Comparison of ENCODE assay signal across 9 cellular contexts in the genomic region with DNA sequence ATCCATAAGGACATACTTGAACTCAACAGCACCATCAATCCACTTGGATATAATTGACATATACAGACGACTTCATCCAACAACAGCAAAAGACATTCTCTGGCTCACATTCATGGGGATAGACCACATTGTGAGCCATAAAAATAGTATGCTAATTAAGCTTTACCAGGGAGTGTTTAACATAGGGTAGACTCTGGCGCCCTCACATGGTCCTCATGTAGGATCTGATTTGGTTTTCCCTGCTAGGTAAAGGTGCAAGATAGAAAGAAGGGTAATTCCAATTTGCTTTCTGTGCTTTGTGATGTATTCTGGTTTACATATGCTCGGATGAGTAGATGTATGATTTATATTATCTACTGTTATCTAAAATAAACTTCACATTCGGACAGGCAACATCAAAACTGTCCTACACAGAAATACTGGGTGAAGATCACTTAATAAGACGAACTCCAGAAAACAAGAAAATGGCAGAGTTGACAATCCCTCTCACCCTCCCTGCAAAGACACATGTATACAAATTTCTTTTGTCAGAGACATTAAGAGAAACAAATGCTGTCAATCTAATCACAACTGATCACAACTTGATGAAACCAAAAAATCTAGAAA. TPM values are rescaled to one million over a fixed set of nuclear protein-coding genes. Genes with fewer than 3 reads are reported as not detected.
A peak's percentile ranks its signal among the peaks of the same experiment; 100 is the strongest.
DNase-seq lines count a peak whose midpoint lies in the region; ATAC-seq and FAIRE-seq lines count a peak whose summit lies in the region.
"Had no signal": no experiment of that assay in that cellular context is flagged by ENCODE, and none has a peak within 500 bp of the region (broad histone marks: within the 10 kb centered on the region; RNA-seq: fewer than 3 reads in every experiment).

No MANE protein-coding gene starts in this region.

- FAIRE-seq in TTC549 (lab: Jason Lieb, UNC): peak; percentile 67

- peak; percentile 61 for DNase-seq in activated CD4-positive, alpha-beta T cell treated with anti-CD3 and anti-CD28 coated beads for 36 hours
- DNase-seq in activated CD4-positive, alpha-beta T cell treated with anti-CD3 and anti-CD28 coated beads for 4 hours: no peak
- DNase-seq in NCI-H1417 treated with DMSO at 0.1 percent for 48 hours (lab: John Stamatoyannopoulos, UW): peak; percentile 49
- peak; percentile 67 for DNase-seq in iPS DF 6.9 (ENCODE audit: low read depth, low spot score)
- no peak for DNase-seq in activated T-cell treated with anti-CD3 and anti-CD28 coated beads, Interleukin-2, amount 50 U/mL, for 1 hour

- H3K9me3 ChIP-seq in iPS DF 6.9 (ENCODE audit: control insufficient read depth, insufficient read depth, low read length): no peaks in the 10 kb centered on the region

- H3K4me1 ChIP-seq in iPS DF 6.9 (ENCODE audit: control insufficient read depth, insufficient read depth, low read length): peaks cover 4% of the 10 kb centered on the region; the same call in 1 of the 2 replicates

- ATAC-seq in activated CD4-positive, alpha-beta T cell treated with anti-CD3 and anti-CD28 coated beads for 36 hours: peak; percentile 61
- no peak for ATAC-seq in GM21825 (IDR thresholded peaks at IDR 0.05; ENCODE audit: unreplicated experiment)
- no peak for ATAC-seq in HG02759 (IDR thresholded peaks at IDR 0.05; ENCODE audit: unreplicated experiment)

- POLR2A ChIA-PET in activated CD4-positive, alpha-beta T cell treated with anti-CD3 and anti-CD28 coated beads for 36 hours (lab: Charles Lee): no interaction called here

- WGBS in iPS DF 6.9 (ENCODE audit: insufficient coverage, insufficient read length): no CpG with 5 or more reads among the region's 5 CpGs

- no peaks in the 10 kb centered on the region for H3K36me3 Mint-ChIP-seq in activated CD4-positive, alpha-beta T cell treated with anti-CD3 and anti-CD28 coated beads for 36 hours (ENCODE audit: low read depth)
- H3K36me3 Mint-ChIP-seq: CD4-positive, CD25-positive, alpha-beta regulatory T cell had no signal

- no peak overlapping the region for H3K27ac ChIP-seq in iPS DF 6.9 (ENCODE audit: low read length)

- peaks cover 5% of the 10 kb centered on the region for H3K4me1 Mint-ChIP-seq in activated CD4-positive, alpha-beta T cell treated with anti-CD3 and anti-CD28 coated beads for 36 hours

- CTCF ChIA-PET in activated CD4-positive, alpha-beta T cell treated with anti-CD3 and anti-CD28 coated beads for 36 hours (lab: Charles Lee): interaction anchor here (0.6 to 2.3 kb wide), 5 partner anchors 10 to 588 kb away, joined by 3 to 7 read pairs (median 3); no protein-coding TSS in a partner anchor

- H3K27me3 ChIP-seq in iPS DF 6.9 (ENCODE audit: control insufficient read depth, insufficient read depth, low read length): no peaks in the 10 kb centered on the region

- H3K9me3 Mint-ChIP-seq in activated CD4-positive, alpha-beta T cell treated with anti-CD3 and anti-CD28 coated beads for 36 hours (ENCODE audit: low read depth): no peaks in the 10 kb centered on the region

- H3K4me3 ChIP-seq in iPS DF 6.9 (ENCODE audit: low read length): no peak overlapping the region

- H3K4me3 Mint-ChIP-seq in activated CD4-positive, alpha-beta T cell treated with anti-CD3 and anti-CD28 coated beads for 36 hours: no peak overlapping the region
- H3K4me3 Mint-ChIP-seq: CD4-positive, CD25-positive, alpha-beta regulatory T cell had no signal

- H3K27ac Mint-ChIP-seq in activated CD4-positive, alpha-beta T cell treated with anti-CD3 and anti-CD28 coated beads for 36 hours: no peak overlapping the region
- H3K27ac Mint-ChIP-seq: CD4-positive, CD25-positive, alpha-beta regulatory T cell had no signal

- no peaks in the 10 kb centered on the region for H3K36me3 ChIP-seq in iPS DF 6.9 (ENCODE audit: control insufficient read depth, insufficient read depth, low read length)

- intact Hi-C loops in activated CD4-positive, alpha-beta T cell treated with anti-CD3 and anti-CD28 coated beads for 36 hours (cut with DNase I, micrococcal nuclease): loop anchor here in 1 of 2 experiments (5.0 kb wide), 1 partner anchor 590 kb away; no protein-coding TSS in a partner anchor

- peaks cover 44% of the 10 kb centered on the region for H3K27me3 Mint-ChIP-seq in activated CD4-positive, alpha-beta T cell treated with anti-CD3 and anti-CD28 coated beads for 36 hours

RNA-seq across cellular contexts. Expression of a gene that starts 27.7 kb away (rescaled TPM):
- not detected for total RNA-seq in activated CD4-positive, alpha-beta T cell treated with anti-CD3 and anti-CD28 coated beads for 36 hours
- total RNA-seq: CD4-positive, CD25-positive, alpha-beta regulatory T cell had no signal

Comparison
In these comparisons a context has a peak if more than half of its experiments do, and no peak if none do; other contexts are left out.
1. DNase-seq: peak in activated CD4-positive, alpha-beta T cell treated with anti-CD3 and anti-CD28 coated beads for 36 hours (single experiment), NCI-H1417 treated with DMSO at 0.1 percent for 48 hours (single experiment) and iPS DF 6.9 (single experiment); none in activated CD4-positive, alpha-beta T cell treated with anti-CD3 and anti-CD28 coated beads for 4 hours (0 of 2) and activated T-cell treated with anti-CD3 and anti-CD28 coated beads, Interleukin-2, amount 50 U/mL, for 1 hour (single experiment).